In the genomic region with DNA sequence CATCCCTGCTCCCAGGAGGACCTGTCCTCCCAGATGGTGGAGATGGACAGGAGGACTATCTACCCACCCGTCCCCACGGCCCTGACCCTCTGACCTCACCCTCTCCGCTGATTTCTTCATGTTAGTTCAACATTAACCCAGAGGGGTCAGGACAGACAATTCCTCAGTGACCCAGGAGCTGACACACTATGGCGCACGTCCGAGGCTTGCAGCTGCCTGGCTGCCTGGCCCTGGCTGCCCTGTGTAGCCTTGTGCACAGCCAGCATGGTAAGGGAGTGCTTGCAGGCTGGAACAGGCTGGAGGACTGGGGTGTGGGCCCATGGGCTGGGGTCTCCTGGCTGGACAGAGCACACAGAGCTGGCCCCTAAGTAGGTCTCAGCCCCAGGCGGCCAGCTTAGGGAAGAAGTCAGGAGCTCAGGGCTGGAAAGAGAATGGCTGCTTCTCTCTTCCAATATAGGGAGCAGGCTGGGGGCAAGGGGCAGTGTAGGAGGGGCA, we compare ENCODE assay signal across 1 cellular context.
TF ChIP-seq lines count a peak whose summit lies in the region.

A gene (plus strand): TSS at position 166 of the 495 bp plus-strand sequence. CDS start 23 bp downstream, at position 189.

TF ChIP-seq in HepG2, 621 proteins besides CTCF, POLR2A, EP300 and RAD21 (continues in another document):
- TF ChIP-seq SMAD3 (CRISPR knock-in tag; IDR thresholded peaks at IDR 0.05): peak; percentile 94
- TF ChIP-seq NCOA5 (CRISPR knock-in tag; IDR thresholded peaks at IDR 0.05): no peak
- TF ChIP-seq ZNF121 (CRISPR knock-in tag; IDR thresholded peaks at IDR 0.05): no peak
- no peak for TF ChIP-seq SP4 (CRISPR knock-in tag; IDR thresholded peaks at IDR 0.05)
- TF ChIP-seq KAT7 (CRISPR knock-in tag; IDR thresholded peaks at IDR 0.05; ENCODE audit: borderline replicate concordance): no peak; the same call in 1 of the 2 replicates
- TF ChIP-seq, protein P1, sequence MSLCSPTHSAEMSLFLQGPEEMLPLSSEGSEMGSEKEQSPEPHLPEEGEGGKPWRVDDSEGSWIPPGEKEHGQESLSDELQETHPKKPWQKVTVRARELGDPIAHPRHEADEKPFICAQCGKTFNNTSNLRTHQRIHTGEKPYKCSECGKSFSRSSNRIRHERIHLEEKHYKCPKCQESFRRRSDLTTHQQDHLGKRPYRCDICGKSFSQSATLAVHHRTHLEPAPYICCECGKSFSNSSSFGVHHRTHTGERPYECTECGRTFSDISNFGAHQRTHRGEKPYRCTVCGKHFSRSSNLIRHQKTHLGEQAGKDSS (CRISPR knock-in tag; IDR thresholded peaks at IDR 0.05; ENCODE audit: borderline replicate concordance, low read depth): no peak
- TF ChIP-seq HNRNPLL (IDR thresholded peaks at IDR 0.05; ENCODE audit: low read depth, low read length, poor library complexity, severe bottlenecking): no peak
- TF ChIP-seq, protein P2, sequence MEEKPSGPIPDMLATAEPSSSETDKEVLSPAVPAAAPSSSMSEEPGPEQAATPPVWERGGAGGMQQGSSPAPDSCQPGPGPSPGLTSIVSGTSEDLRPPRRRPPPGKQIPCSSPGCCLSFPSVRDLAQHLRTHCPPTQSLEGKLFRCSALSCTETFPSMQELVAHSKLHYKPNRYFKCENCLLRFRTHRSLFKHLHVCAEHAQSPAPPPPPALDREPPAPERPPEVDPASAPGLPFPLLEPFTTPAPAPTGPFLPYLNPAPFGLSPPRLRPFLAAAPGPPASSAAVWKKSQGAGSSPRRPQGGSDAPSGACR (CRISPR knock-in tag; IDR thresholded peaks at IDR 0.05): no peak
- TF ChIP-seq TCF12 (IDR thresholded peaks at IDR 0.05): no peak
- peak; percentile 84; the same call in 1 of the 2 replicates for TF ChIP-seq TCF12 (CRISPR knock-in tag; IDR thresholded peaks at IDR 0.05)
- TF ChIP-seq ZNF350 (CRISPR knock-in tag; IDR thresholded peaks at IDR 0.05; ENCODE audit: borderline replicate concordance, low read depth): peak; percentile 29; the same call in 1 of the 2 replicates
- TF ChIP-seq FLYWCH1 (CRISPR knock-in tag; IDR thresholded peaks at IDR 0.05): no peak
- TF ChIP-seq, protein P3, sequence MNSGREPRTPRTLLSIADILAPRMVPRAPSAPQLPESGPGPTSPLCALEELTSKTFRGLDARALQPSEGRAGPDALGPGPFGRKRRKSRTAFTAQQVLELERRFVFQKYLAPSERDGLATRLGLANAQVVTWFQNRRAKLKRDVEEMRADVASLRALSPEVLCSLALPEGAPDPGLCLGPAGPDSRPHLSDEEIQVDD (CRISPR knock-in tag; IDR thresholded peaks at IDR 0.05; ENCODE audit: borderline replicate concordance): peak; percentile 17; the same call in 1 of the 2 replicates
- no peak for TF ChIP-seq AKAP8 (CRISPR knock-in tag; IDR thresholded peaks at IDR 0.05)
- peak; percentile 97 for TF ChIP-seq MED8 (CRISPR knock-in tag; IDR thresholded peaks at IDR 0.05; ENCODE audit: insufficient replicate concordance)
- no peak for TF ChIP-seq ZKSCAN1 (IDR thresholded peaks at IDR 0.05; ENCODE audit: low read length)
- TF ChIP-seq NFE2 (CRISPR knock-in tag; IDR thresholded peaks at IDR 0.05): no peak
- peak; percentile 69 for TF ChIP-seq PHF8 (CRISPR knock-in tag; IDR thresholded peaks at IDR 0.05)
- TF ChIP-seq SRSF1 (optimal IDR thresholded peaks at IDR 0.05; ENCODE audit: low read depth, low read length): peak; percentile 52
- peak; percentile 64 for TF ChIP-seq GATAD1 (CRISPR knock-in tag; IDR thresholded peaks at IDR 0.05)
- TF ChIP-seq MTF1 (CRISPR knock-in tag; IDR thresholded peaks at IDR 0.05): no peak
- TF ChIP-seq CCDC6 (CRISPR knock-in tag; IDR thresholded peaks at IDR 0.05): 0 out of 2 replicates have a peak, but pooled peaks have one; percentile 59
- no peak; the same call in 1 of the 2 replicates for TF ChIP-seq ZNF629 (CRISPR knock-in tag; conservative IDR thresholded peaks at IDR 0.05)
- TF ChIP-seq KDM1A (CRISPR knock-in tag; IDR thresholded peaks at IDR 0.05): 0 out of 2 replicates have a peak, but pooled peaks have one; percentile 6
- peak; percentile 83 for TF ChIP-seq IRF2 (CRISPR knock-in tag; IDR thresholded peaks at IDR 0.05)
- peak; percentile 44; the same call in 1 of the 2 replicates for TF ChIP-seq KMT2B (CRISPR knock-in tag; IDR thresholded peaks at IDR 0.05)
- TF ChIP-seq HNRNPK (IDR thresholded peaks at IDR 0.05; ENCODE audit: low read depth, low read length, poor library complexity, severe bottlenecking): no peak
- TF ChIP-seq TOE1 (CRISPR knock-in tag; IDR thresholded peaks at IDR 0.05): no peak
- TF ChIP-seq, protein P4, sequence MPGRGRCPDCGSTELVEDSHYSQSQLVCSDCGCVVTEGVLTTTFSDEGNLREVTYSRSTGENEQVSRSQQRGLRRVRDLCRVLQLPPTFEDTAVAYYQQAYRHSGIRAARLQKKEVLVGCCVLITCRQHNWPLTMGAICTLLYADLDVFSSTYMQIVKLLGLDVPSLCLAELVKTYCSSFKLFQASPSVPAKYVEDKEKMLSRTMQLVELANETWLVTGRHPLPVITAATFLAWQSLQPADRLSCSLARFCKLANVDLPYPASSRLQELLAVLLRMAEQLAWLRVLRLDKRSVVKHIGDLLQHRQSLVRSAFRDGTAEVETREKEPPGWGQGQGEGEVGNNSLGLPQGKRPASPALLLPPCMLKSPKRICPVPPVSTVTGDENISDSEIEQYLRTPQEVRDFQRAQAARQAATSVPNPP (CRISPR knock-in tag; IDR thresholded peaks at IDR 0.05): peak; percentile 77
- TF ChIP-seq TAF15 (IDR thresholded peaks at IDR 0.05; ENCODE audit: low read depth, low read length, poor library complexity, severe bottlenecking): no peak
- TF ChIP-seq, protein P5, sequence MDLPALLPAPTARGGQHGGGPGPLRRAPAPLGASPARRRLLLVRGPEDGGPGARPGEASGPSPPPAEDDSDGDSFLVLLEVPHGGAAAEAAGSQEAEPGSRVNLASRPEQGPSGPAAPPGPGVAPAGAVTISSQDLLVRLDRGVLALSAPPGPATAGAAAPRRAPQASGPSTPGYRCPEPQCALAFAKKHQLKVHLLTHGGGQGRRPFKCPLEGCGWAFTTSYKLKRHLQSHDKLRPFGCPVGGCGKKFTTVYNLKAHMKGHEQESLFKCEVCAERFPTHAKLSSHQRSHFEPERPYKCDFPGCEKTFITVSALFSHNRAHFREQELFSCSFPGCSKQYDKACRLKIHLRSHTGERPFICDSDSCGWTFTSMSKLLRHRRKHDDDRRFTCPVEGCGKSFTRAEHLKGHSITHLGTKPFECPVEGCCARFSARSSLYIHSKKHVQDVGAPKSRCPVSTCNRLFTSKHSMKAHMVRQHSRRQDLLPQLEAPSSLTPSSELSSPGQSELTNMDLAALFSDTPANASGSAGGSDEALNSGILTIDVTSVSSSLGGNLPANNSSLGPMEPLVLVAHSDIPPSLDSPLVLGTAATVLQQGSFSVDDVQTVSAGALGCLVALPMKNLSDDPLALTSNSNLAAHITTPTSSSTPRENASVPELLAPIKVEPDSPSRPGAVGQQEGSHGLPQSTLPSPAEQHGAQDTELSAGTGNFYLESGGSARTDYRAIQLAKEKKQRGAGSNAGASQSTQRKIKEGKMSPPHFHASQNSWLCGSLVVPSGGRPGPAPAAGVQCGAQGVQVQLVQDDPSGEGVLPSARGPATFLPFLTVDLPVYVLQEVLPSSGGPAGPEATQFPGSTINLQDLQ (CRISPR knock-in tag; IDR thresholded peaks at IDR 0.05): no peak; the same call in 1 of the 2 replicates
- TF ChIP-seq, protein P6, sequence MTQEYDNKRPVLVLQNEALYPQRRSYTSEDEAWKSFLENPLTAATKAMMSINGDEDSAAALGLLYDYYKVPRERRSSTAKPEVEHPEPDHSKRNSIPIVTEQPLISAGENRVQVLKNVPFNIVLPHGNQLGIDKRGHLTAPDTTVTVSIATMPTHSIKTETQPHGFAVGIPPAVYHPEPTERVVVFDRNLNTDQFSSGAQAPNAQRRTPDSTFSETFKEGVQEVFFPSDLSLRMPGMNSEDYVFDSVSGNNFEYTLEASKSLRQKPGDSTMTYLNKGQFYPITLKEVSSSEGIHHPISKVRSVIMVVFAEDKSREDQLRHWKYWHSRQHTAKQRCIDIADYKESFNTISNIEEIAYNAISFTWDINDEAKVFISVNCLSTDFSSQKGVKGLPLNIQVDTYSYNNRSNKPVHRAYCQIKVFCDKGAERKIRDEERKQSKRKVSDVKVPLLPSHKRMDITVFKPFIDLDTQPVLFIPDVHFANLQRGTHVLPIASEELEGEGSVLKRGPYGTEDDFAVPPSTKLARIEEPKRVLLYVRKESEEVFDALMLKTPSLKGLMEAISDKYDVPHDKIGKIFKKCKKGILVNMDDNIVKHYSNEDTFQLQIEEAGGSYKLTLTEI (CRISPR knock-in tag; conservative IDR thresholded peaks at IDR 0.05): no peak
- 0 out of 2 replicates have a peak, but pooled peaks have one; percentile 71 for TF ChIP-seq ZNF761 (CRISPR knock-in tag; conservative IDR thresholded peaks at IDR 0.05)
- TF ChIP-seq ZNF33B (CRISPR knock-in tag; IDR thresholded peaks at IDR 0.05): no peak
- peak; percentile 81; the same call in 1 of the 2 replicates for TF ChIP-seq ZNF205 (CRISPR knock-in tag; IDR thresholded peaks at IDR 0.05)
- TF ChIP-seq, protein P7, sequence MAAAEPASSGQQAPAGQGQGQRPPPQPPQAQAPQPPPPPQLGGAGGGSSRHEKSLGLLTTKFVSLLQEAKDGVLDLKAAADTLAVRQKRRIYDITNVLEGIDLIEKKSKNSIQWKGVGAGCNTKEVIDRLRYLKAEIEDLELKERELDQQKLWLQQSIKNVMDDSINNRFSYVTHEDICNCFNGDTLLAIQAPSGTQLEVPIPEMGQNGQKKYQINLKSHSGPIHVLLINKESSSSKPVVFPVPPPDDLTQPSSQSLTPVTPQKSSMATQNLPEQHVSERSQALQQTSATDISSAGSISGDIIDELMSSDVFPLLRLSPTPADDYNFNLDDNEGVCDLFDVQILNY (CRISPR knock-in tag; conservative IDR thresholded peaks at IDR 0.05): no peak
- TF ChIP-seq, protein P8, sequence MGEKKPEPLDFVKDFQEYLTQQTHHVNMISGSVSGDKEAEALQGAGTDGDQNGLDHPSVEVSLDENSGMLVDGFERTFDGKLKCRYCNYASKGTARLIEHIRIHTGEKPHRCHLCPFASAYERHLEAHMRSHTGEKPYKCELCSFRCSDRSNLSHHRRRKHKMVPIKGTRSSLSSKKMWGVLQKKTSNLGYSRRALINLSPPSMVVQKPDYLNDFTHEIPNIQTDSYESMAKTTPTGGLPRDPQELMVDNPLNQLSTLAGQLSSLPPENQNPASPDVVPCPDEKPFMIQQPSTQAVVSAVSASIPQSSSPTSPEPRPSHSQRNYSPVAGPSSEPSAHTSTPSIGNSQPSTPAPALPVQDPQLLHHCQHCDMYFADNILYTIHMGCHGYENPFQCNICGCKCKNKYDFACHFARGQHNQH (CRISPR knock-in tag; IDR thresholded peaks at IDR 0.05): peak; percentile 73; the same call in 1 of the 2 replicates
- TF ChIP-seq, protein P9, sequence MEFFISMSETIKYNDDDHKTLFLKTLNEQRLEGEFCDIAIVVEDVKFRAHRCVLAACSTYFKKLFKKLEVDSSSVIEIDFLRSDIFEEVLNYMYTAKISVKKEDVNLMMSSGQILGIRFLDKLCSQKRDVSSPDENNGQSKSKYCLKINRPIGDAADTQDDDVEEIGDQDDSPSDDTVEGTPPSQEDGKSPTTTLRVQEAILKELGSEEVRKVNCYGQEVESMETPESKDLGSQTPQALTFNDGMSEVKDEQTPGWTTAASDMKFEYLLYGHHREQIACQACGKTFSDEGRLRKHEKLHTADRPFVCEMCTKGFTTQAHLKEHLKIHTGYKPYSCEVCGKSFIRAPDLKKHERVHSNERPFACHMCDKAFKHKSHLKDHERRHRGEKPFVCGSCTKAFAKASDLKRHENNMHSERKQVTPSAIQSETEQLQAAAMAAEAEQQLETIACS (CRISPR knock-in tag; IDR thresholded peaks at IDR 0.05): no peak
- peak; percentile 99 for TF ChIP-seq NR2F1 (CRISPR knock-in tag; IDR thresholded peaks at IDR 0.05)
- peak; percentile 74; the same call in 1 of the 2 replicates for TF ChIP-seq MLLT10 (CRISPR knock-in tag; IDR thresholded peaks at IDR 0.05)
- TF ChIP-seq, protein P10, sequence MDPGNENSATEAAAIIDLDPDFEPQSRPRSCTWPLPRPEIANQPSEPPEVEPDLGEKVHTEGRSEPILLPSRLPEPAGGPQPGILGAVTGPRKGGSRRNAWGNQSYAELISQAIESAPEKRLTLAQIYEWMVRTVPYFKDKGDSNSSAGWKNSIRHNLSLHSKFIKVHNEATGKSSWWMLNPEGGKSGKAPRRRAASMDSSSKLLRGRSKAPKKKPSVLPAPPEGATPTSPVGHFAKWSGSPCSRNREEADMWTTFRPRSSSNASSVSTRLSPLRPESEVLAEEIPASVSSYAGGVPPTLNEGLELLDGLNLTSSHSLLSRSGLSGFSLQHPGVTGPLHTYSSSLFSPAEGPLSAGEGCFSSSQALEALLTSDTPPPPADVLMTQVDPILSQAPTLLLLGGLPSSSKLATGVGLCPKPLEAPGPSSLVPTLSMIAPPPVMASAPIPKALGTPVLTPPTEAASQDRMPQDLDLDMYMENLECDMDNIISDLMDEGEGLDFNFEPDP (CRISPR knock-in tag; conservative IDR thresholded peaks at IDR 0.05): no peak
- TF ChIP-seq, protein P11, sequence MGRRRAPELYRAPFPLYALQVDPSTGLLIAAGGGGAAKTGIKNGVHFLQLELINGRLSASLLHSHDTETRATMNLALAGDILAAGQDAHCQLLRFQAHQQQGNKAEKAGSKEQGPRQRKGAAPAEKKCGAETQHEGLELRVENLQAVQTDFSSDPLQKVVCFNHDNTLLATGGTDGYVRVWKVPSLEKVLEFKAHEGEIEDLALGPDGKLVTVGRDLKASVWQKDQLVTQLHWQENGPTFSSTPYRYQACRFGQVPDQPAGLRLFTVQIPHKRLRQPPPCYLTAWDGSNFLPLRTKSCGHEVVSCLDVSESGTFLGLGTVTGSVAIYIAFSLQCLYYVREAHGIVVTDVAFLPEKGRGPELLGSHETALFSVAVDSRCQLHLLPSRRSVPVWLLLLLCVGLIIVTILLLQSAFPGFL (CRISPR knock-in tag; IDR thresholded peaks at IDR 0.05): peak; percentile 38; the same call in 1 of the 2 replicates
- TF ChIP-seq ZNF878 (CRISPR knock-in tag; IDR thresholded peaks at IDR 0.05): 0 out of 2 replicates have a peak, but pooled peaks have one; percentile 19
- TF ChIP-seq, protein P12, sequence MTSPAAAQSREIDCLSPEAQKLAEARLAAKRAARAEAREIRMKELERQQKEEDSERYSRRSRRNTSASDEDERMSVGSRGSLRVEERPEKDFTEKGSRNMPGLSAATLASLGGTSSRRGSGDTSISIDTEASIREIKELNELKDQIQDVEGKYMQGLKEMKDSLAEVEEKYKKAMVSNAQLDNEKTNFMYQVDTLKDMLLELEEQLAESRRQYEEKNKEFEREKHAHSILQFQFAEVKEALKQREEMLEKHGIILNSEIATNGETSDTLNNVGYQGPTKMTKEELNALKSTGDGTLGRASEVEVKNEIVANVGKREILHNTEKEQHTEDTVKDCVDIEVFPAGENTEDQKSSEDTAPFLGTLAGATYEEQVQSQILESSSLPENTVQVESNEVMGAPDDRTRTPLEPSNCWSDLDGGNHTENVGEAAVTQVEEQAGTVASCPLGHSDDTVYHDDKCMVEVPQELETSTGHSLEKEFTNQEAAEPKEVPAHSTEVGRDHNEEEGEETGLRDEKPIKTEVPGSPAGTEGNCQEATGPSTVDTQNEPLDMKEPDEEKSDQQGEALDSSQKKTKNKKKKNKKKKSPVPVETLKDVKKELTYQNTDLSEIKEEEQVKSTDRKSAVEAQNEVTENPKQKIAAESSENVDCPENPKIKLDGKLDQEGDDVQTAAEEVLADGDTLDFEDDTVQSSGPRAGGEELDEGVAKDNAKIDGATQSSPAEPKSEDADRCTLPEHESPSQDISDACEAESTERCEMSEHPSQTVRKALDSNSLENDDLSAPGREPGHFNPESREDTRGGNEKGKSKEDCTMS (CRISPR knock-in tag; conservative IDR thresholded peaks at IDR 0.05): no peak
